ENCODE assay signal across 17 cellular contexts in the genomic region with DNA sequence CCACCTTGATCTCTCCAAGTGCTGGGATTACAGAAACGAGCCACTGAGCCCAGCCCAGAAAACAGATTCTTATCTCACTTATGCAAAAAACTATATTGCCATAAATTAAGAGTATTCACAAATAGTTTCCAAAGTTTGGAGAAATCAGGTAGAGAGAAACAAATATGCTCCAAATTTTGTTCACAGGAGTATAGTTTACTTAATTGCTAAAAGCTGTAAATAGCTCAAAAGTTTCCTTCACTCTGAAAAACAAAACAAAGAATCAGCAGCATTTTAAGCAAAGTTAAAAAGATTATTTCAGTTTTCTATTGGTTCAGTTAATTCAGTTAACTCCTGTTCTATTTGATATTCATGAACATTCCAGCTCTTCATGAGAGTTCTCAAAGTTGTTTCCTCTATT. TPM values are rescaled to one million over a fixed set of nuclear protein-coding genes. Genes with fewer than 3 reads are reported as not detected.
DNase-seq lines count a peak whose midpoint lies in the region; ATAC-seq, FAIRE-seq and TF ChIP-seq lines count a peak whose summit lies in the region.
"Had no signal": no experiment of that assay in that cellular context is flagged by ENCODE, and none has a peak within 500 bp of the region (broad histone marks: within the 10 kb centered on the region; RNA-seq: fewer than 3 reads in every experiment).

No MANE protein-coding gene starts in this region.

- no peak overlapping the region for H3K27ac Mint-ChIP-seq in mesothelial cell of epicardium
- H3K27ac Mint-ChIP-seq: CD4-positive, alpha-beta memory T cell; GM23338; H9; HFFc6 had no signal

- intact Hi-C loops in sciatic nerve (cut with DNase I) = no loop called here

- H3K27me3 Mint-ChIP-seq in mesothelial cell of epicardium (ENCODE audit: low read depth) = peaks cover 24% of the 10 kb centered on the region

- no peaks in the 10 kb centered on the region for H3K9me3 Mint-ChIP-seq in mesothelial cell of epicardium
- H3K9me3 Mint-ChIP-seq: HFFc6 had no signal

- H3K4me1 Mint-ChIP-seq in mesothelial cell of epicardium = peaks cover 7% of the 10 kb centered on the region

- peak; percentile 61 for FAIRE-seq in endometrium (lab: Jason Lieb, UNC)
- FAIRE-seq: GM12878 had no signal

- no peak overlapping the region for H3K4me3 Mint-ChIP-seq in mesothelial cell of epicardium
- H3K4me3 Mint-ChIP-seq: CD4-positive, alpha-beta memory T cell; GM23338; H9; HFFc6 had no signal

- ATAC-seq in sciatic nerve = no peak
- ATAC-seq: GM12878, GM23338 had no signal

- DNase-seq in NCI-H526 treated with DMSO at 0.1 percent for 48 hours (lab: John Stamatoyannopoulos, UW) (peak; percentile 26), sciatic nerve (ENCODE audit: low spot score) (peak; percentile 10), mesothelial cell of epicardium (ENCODE audit: low spot score in 2 of 2, unreplicated experiment in 2 of 2) (no peak), NCI-H2029 (lab: John Stamatoyannopoulos, UW) (no peak)
- no peak for DNase-seq in activated T-cell treated with anti-CD3 and anti-CD28 coated beads, Interleukin-2, amount 50 U/mL, for 48 hours
- DNase-seq: C1 segment of cervical spinal cord; Calu3; CD4-positive, alpha-beta memory T cell; COR-L47; DMS53; DND-41; GDM1; H9; HFFc6 had no signal

- TF ChIP-seq CTCF in mesothelial cell of epicardium (IDR thresholded peaks at IDR 0.05; ENCODE audit: unreplicated experiment) = no peak

- H3K36me3 Mint-ChIP-seq in mesothelial cell of epicardium = no peaks in the 10 kb centered on the region
- H3K36me3 Mint-ChIP-seq: CD4-positive, alpha-beta memory T cell had no signal

RNA-seq across cellular contexts. Expression of gene GRPEL1, which starts 18.5 kb away (rescaled TPM):
- total RNA-seq in sciatic nerve (20.6 TPM), mesothelial cell of epicardium (15.5 to 17.9 TPM (median 17.3 TPM) in 3 replicates)

RNA-seq across cellular contexts. Expression of gene TADA2B, which starts 43.2 kb away (rescaled TPM):
- 14.8 TPM for total RNA-seq in sciatic nerve
- total RNA-seq in mesothelial cell of epicardium = 16.5 to 19.0 TPM (median 17.4 TPM) in 3 replicates

Comparison
In these comparisons a context has a peak if more than half of its experiments do, and no peak if none do; other contexts are left out.
1. DNase-seq: peak in NCI-H526 treated with DMSO at 0.1 percent for 48 hours (single experiment) and sciatic nerve (single experiment); none in activated T-cell treated with anti-CD3 and anti-CD28 coated beads, Interleukin-2, amount 50 U/mL, for 48 hours (0 of 2), mesothelial cell of epicardium (0 of 2) and NCI-H2029 (single experiment).